Comparison of ENCODE assay signal across 23 cellular contexts in genomic region chr2:36035137-36035536, GRCh38.
"Had no signal": no experiment of that assay in that cellular context is flagged by ENCODE, and none has a peak within 500 bp of the region (broad histone marks: within the 10 kb centered on the region; RNA-seq: fewer than 3 reads in every experiment).

No MANE protein-coding gene starts in this region.

- DNase-seq: dermis blood vessel endothelial cell; dorsolateral prefrontal cortex; effector CD4-positive, alpha-beta T cell; effector memory CD4-positive, alpha-beta T cell; foreskin keratinocyte; glutamatergic neuron; head of caudate nucleus; heart right ventricle; hippocampal formation; left cardiac atrium; left lung; left ventricle myocardium superior; lower lobe of right lung; mesenchymal stem cell; mucosa of descending colon; naive B cell had no signal

- H3K27me3 ChIP-seq: esophagus muscularis mucosa, foreskin keratinocyte, heart right ventricle, left lung had no signal

- H3K4me1 ChIP-seq: esophagus muscularis mucosa, foreskin keratinocyte, heart right ventricle, left lung, lower lobe of right lung had no signal

- H3K9me3 ChIP-seq: esophagus muscularis mucosa, left lung, lower lobe of right lung, mucosa of descending colon had no signal

- H3K27ac ChIP-seq: coronary artery, dorsolateral prefrontal cortex, esophagus muscularis mucosa, foreskin keratinocyte, heart right ventricle, left lung, lower lobe of right lung had no signal

- H3K36me3 ChIP-seq: esophagus muscularis mucosa, heart right ventricle, left lung, lower lobe of right lung had no signal

- H3K4me3 ChIP-seq: coronary artery, dorsolateral prefrontal cortex, esophagus muscularis mucosa, heart right ventricle, left lung, lower lobe of right lung, mucosa of descending colon had no signal

- FAIRE-seq: colon, endothelial cell of umbilical vein, frontal cortex, islet of Langerhans, keratinocyte had no signal

- ATAC-seq: foreskin keratinocyte, heart right ventricle, left lung, left ventricle myocardium superior, lower lobe of right lung, mucosa of descending colon had no signal
